Comparison of ENCODE assay signal across 9 cellular contexts in the genomic region with DNA sequence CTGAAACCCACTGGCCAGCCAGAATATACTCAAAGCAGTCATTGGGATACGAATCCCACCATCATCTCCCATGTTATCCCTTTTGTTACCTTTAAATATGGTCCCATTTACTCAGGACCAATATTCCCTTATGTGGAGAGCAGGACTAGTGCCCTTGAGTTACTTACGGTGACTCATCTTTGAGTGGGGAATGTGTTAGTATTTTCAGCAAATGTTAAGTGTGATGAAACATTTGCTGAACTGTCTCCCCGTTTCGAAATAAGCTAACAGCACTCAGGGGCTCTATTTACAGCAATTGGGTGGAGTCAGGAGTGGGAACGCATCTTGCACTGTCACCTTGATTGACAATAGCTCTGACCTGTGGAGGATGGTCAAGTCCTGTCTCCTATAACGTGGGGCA.
DNase-seq lines count a peak whose midpoint lies in the region; ATAC-seq and TF ChIP-seq lines count a peak whose summit lies in the region.
"Had no signal": no experiment of that assay in that cellular context is flagged by ENCODE, and none has a peak within 500 bp of the region (broad histone marks: within the 10 kb centered on the region; RNA-seq: fewer than 3 reads in every experiment).

No MANE protein-coding gene starts in this region.

- H3K27ac Mint-ChIP-seq in MCF 10A (ENCODE audit: low read depth, unreplicated experiment), result peak overlapping the region; percentile 77
- H3K27ac Mint-ChIP-seq: mesothelial cell of epicardium had no signal

- peak; percentile 54 for ATAC-seq in mucosa of descending colon

- POLR2A ChIA-PET in MCF 10A (lab: Yijun Ruan, JAX), result interaction anchor here (0.8 to 1.6 kb wide), 6 partner anchors 18 to 182 kb away, joined by 3 to 10 read pairs (median 3); partner anchors contain the start of gene CTSL
- POLR2A ChIA-PET in OCI-LY7 (lab: Charles Lee), result interaction anchor here (0.6 kb wide), 1 partner anchor 27 kb away, joined by 3 read pairs; no protein-coding TSS in a partner anchor

- H3K36me3 Mint-ChIP-seq in MCF 10A (ENCODE audit: insufficient read depth, unreplicated experiment), result peaks cover 8% of the 10 kb centered on the region
- H3K36me3 Mint-ChIP-seq: mesothelial cell of epicardium had no signal

- peak overlapping the region; percentile 49 for H3K4me3 Mint-ChIP-seq in MCF 10A (ENCODE audit: unreplicated experiment)
- H3K4me3 Mint-ChIP-seq: mesothelial cell of epicardium had no signal

- H3K27me3 Mint-ChIP-seq in MCF 10A (ENCODE audit: insufficient read depth, unreplicated experiment), result no peaks in the 10 kb centered on the region

- H2AFZ ChIP-seq in OCI-LY7 (ENCODE audit: low read length), result no peak overlapping the region

- no peak overlapping the region for H3K27ac ChIP-seq in OCI-LY7 (ENCODE audit: low read depth, low read length, poor library complexity, severe bottlenecking)

- CTCF ChIA-PET in MCF 10A (lab: Yijun Ruan, JAX) (interaction anchor here (0.5 to 4.1 kb wide), 9 partner anchors 11 to 314 kb away, joined by 3 to 35 read pairs (median 3); no protein-coding TSS in a partner anchor), OCI-LY7 (lab: Charles Lee; ENCODE audit: unreplicated experiment) (no interaction called here)

- H3K4me1 Mint-ChIP-seq in MCF 10A (ENCODE audit: insufficient read depth, unreplicated experiment), result peaks cover 22% of the 10 kb centered on the region

- no peak overlapping the region for H3K4me2 ChIP-seq in OCI-LY7 (ENCODE audit: low read length)

- H3K36me3 ChIP-seq in mucosa of descending colon (ENCODE audit: low read depth) (no peaks in the 10 kb centered on the region), OCI-LY7 (ENCODE audit: insufficient read depth, low read length) (no peaks in the 10 kb centered on the region)

- H3K79me2 ChIP-seq in OCI-LY7 (ENCODE audit: insufficient read depth, low read depth, low read length), result no peaks in the 10 kb centered on the region

- BruUV-seq in MCF 10A (replicated peaks; lab: Mats Ljungman, UMichigan), result TSS peak; percentile 80
- no TSS peak for BruUV-seq in OCI-LY7 (replicated peaks; lab: Mats Ljungman, UMichigan)

- H3K9me2 ChIP-seq in OCI-LY7 (ENCODE audit: insufficient read depth, low read length), result no peaks in the 10 kb centered on the region

- no peak for TF ChIP-seq CTCF in AG10803 (conservative IDR thresholded peaks at IDR 0.05; ENCODE audit: low read length)
- TF ChIP-seq CTCF in MCF 10A (IDR thresholded peaks at IDR 0.05; ENCODE audit: unreplicated experiment), result no peak
- TF ChIP-seq CTCF in mucosa of descending colon (IDR thresholded peaks at IDR 0.05), result no peak
- no peak for TF ChIP-seq CTCF in OCI-LY7 (conservative IDR thresholded peaks at IDR 0.05; ENCODE audit: low read length)

- no peaks in the 10 kb centered on the region for H4K20me1 ChIP-seq in OCI-LY7 (ENCODE audit: insufficient read depth, low read length)

- H3K9me3 ChIP-seq in mucosa of descending colon (no peaks in the 10 kb centered on the region), OCI-LY7 (ENCODE audit: low read length) (no peaks in the 10 kb centered on the region)

- H3K9me3 Mint-ChIP-seq in MCF 10A (ENCODE audit: unreplicated experiment), result no peaks in the 10 kb centered on the region
- H3K9me3 Mint-ChIP-seq: mesothelial cell of epicardium had no signal

- DNase-seq in AG10803 (ENCODE audit: low read depth) (peak; percentile 90), HuH-7.5 (ENCODE audit: low spot score) (peak; percentile 40), MCF 10A (ENCODE audit: unreplicated experiment) (peak; percentile 96), mucosa of descending colon (peak in 1 of 3 donors; percentile 5), OCI-LY7 (ENCODE audit: low spot score) (no peak), OCI-M2 (lab: John Stamatoyannopoulos, UW; ENCODE audit: unreplicated experiment) (no peak), NCI-H2227 (lab: John Stamatoyannopoulos, UW; ENCODE audit: unreplicated experiment) (no peak), NCI-H510A (lab: John Stamatoyannopoulos, UW) (no peak)

- intact Hi-C loops in MCF 10A (cut with micrococcal nuclease) (loop anchor here (1.0 to 2.0 kb wide), 2 partner anchors 66 to 80 kb away; partner anchors contain the start of gene CTSL), mucosa of descending colon (cut with DNase I, micrococcal nuclease) (no loop called here), OCI-LY7 (cut with micrococcal nuclease; ENCODE audit: unreplicated experiment) (no loop called here)

- no peaks in the 10 kb centered on the region for H3K4me1 ChIP-seq in mucosa of descending colon (ENCODE audit: low read depth)
- H3K4me1 ChIP-seq in OCI-LY7 (ENCODE audit: insufficient read depth, low read length, poor library complexity, severe bottlenecking), result no peaks in the 10 kb centered on the region

- no peak overlapping the region for H3K4me3 ChIP-seq in AG10803 (ENCODE audit: low read length)
- no peak overlapping the region for H3K4me3 ChIP-seq in mucosa of descending colon
- no peak overlapping the region for H3K4me3 ChIP-seq in OCI-LY7 (ENCODE audit: low read depth, low read length, poor library complexity, severe bottlenecking)

Comparison
In these comparisons a context has a peak if more than half of its experiments do, and no peak if none do; other contexts are left out.
1. DNase-seq: peak in AG10803 (single experiment), HuH-7.5 (single experiment) and MCF 10A (single experiment); none in OCI-LY7 (single experiment), OCI-M2 (single experiment), NCI-H2227 (single experiment) and NCI-H510A (single experiment).